In the genomic region with DNA sequence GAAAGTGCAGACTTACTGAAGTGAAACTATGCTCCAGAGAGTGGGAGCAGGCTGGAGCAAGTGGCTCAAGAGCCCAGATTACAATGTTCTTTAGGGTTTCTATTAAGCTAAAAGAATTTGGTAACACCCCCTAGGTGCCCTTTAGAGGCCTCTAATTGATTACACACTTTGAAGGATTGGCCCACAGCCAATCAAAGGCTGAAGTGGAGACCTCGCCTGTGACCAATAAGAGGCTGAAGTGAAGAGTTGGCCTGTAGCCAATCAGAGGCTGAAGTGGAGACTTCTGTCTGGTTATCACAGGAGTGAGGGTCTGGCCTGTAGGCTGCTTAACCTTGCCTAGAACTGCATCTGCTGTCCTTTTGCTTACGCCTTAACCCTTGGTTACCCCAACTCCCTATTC, we compare ENCODE assay signal across 20 cellular contexts. TPM values are rescaled to one million over a fixed set of nuclear protein-coding genes. Genes with fewer than 3 reads are reported as not detected.
"Had no signal": no experiment of that assay in that cellular context is flagged by ENCODE, and none has a peak within 500 bp of the region (broad histone marks: within the 10 kb centered on the region; RNA-seq: fewer than 3 reads in every experiment).

No MANE protein-coding gene starts in this region.

- H3K36me3 ChIP-seq: esophagus squamous epithelium, tibial artery, vagina had no signal

- H3K4me1 Mint-ChIP-seq: activated B cell treated with CpG ODN at 0.5 μM for 24 hours; activated naive CD8-positive, alpha-beta T cell treated with anti-CD3 and anti-CD28 coated beads for 36 hours had no signal

- H3K4me3 Mint-ChIP-seq: activated B cell treated with CpG ODN at 0.5 μM for 24 hours; activated naive CD8-positive, alpha-beta T cell treated with anti-CD3 and anti-CD28 coated beads for 36 hours; brain; natural killer cell treated with Interleukin-12 subunit alpha and Interleukin-12 subunit beta and Interleukin-15 and Interleukin-18, amount 100 ng/mL, for 72 hours; stimulated activated effector memory CD8-positive, alpha-beta T cell treated with anti-CD3 and anti-CD28 coated beads, Interleukin-12 subunit alpha, Interleukin-12 subunit beta, amount 100 ng/mL, for 72 hours had no signal

- DNase-seq: activated B cell treated with CpG ODN at 0.5 μM for 24 hours; activated CD4-positive, alpha-beta T cell treated with anti-CD3 and anti-CD28 coated beads for 48 hours; activated gamma-delta T cell treated with Interleukin-2 at 50 U/mL for 16 hours; activated naive CD8-positive, alpha-beta T cell treated with anti-CD3 and anti-CD28 coated beads for 36 hours; central memory CD4-positive, alpha-beta T cell; effector CD4-positive, alpha-beta T cell; esophagus squamous epithelium; foreskin fibroblast; glutamatergic neuron; kidney glomerular epithelial cell; left ventricle myocardium superior; mesenchymal stem cell; nucleus accumbens; posterior cingulate gyrus; tibial artery had no signal

- H3K4me1 ChIP-seq: esophagus squamous epithelium, vagina had no signal

- H3K9me3 Mint-ChIP-seq: natural killer cell treated with Interleukin-12 subunit alpha and Interleukin-12 subunit beta and Interleukin-15 and Interleukin-18, amount 100 ng/mL, for 72 hours; stimulated activated effector memory CD8-positive, alpha-beta T cell treated with anti-CD3 and anti-CD28 coated beads, Interleukin-12 subunit alpha, Interleukin-12 subunit beta, amount 100 ng/mL, for 72 hours had no signal

- ATAC-seq: left ventricle myocardium superior; natural killer cell treated with Interleukin-12 subunit alpha and Interleukin-12 subunit beta and Interleukin-15 and Interleukin-18, amount 100 ng/mL, for 72 hours; stimulated activated effector memory CD8-positive, alpha-beta T cell treated with anti-CD3 and anti-CD28 coated beads, Interleukin-12 subunit alpha, Interleukin-12 subunit beta, amount 100 ng/mL, for 72 hours had no signal

- H3K27me3 ChIP-seq: esophagus squamous epithelium, tibial artery, vagina had no signal

- H3K27ac ChIP-seq: coronary artery, esophagus squamous epithelium, tibial artery, vagina had no signal

- H3K36me3 Mint-ChIP-seq: brain; stimulated activated effector memory CD8-positive, alpha-beta T cell treated with anti-CD3 and anti-CD28 coated beads, Interleukin-12 subunit alpha, Interleukin-12 subunit beta, amount 100 ng/mL, for 72 hours had no signal

- H3K4me3 ChIP-seq: coronary artery, esophagus squamous epithelium, tibial artery, vagina had no signal

- H3K27ac Mint-ChIP-seq: activated B cell treated with CpG ODN at 0.5 μM for 24 hours; activated naive CD8-positive, alpha-beta T cell treated with anti-CD3 and anti-CD28 coated beads for 36 hours; natural killer cell treated with Interleukin-12 subunit alpha and Interleukin-12 subunit beta and Interleukin-15 and Interleukin-18, amount 100 ng/mL, for 72 hours; stimulated activated effector memory CD8-positive, alpha-beta T cell treated with anti-CD3 and anti-CD28 coated beads, Interleukin-12 subunit alpha, Interleukin-12 subunit beta, amount 100 ng/mL, for 72 hours had no signal

RNA-seq across cellular contexts. Expression of a gene that starts 46.7 kb away (rescaled TPM):
- total RNA-seq: activated B cell treated with CpG ODN at 0.5 μM for 24 hours; esophagus squamous epithelium; left ventricle myocardium superior; natural killer cell treated with Interleukin-12 subunit alpha and Interleukin-12 subunit beta and Interleukin-15 and Interleukin-18, amount 100 ng/mL, for 72 hours; vagina had no signal
